ENCODE assay signal across 1 cellular context in the genomic region with DNA sequence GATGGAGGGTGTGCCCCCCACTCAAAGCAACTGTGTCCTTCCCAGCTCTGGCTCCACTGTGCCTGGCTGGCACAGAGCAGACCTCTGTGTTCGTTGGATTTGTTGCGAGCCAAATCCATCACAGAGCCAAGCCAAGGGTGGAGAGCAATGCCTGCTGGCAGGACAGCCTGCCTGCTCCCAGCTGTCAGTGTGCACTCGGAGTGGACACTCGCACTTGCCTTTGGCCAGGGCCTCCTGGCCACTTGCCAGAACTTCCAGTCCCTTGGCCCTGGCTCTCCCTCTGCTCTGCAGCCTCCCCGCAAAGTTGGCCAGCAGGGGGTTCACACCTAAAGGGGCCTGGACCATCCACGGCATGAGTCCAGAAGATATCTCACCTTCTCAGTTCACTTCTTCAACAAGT.
TF ChIP-seq lines count a peak whose summit lies in the region.

No MANE protein-coding gene starts in this region.

TF ChIP-seq in K562, 482 proteins besides CTCF, POLR2A, EP300 and RAD21:
- no peak for TF ChIP-seq ZBTB26 (CRISPR knock-in tag; IDR thresholded peaks at IDR 0.05)
- TF ChIP-seq CBFB (CRISPR knock-in tag; IDR thresholded peaks at IDR 0.05): peak; percentile 61; the same call in 1 of the 2 replicates
- peak; percentile 92 for TF ChIP-seq NFIC (IDR thresholded peaks at IDR 0.05)
